ENCODE assay signal across 8 cellular contexts in genomic region chr2:200811336-200812121, GRCh38. TPM values are rescaled to one million over a fixed set of nuclear protein-coding genes. Genes with fewer than 3 reads are reported as not detected.
A peak's percentile ranks its signal among the peaks of the same experiment; 100 is the strongest.
DNase-seq lines count a peak whose midpoint lies in the region; ATAC-seq and TF ChIP-seq lines count a peak whose summit lies in the region.

BZW1 (plus strand) TSS chr2:200811910; CDS start chr2:200813218, 1,308 bp downstream.

- peak within 1 kb of the TSS; percentile 93 for H3K27ac ChIP-seq in PC-9
- peak within 1 kb of the TSS; percentile 98 for H3K27ac ChIP-seq in mucosa of rectum (ENCODE audit: low read depth in 2 of 2, low read length in 2 of 2)

- H3K9ac ChIP-seq in mucosa of rectum (ENCODE audit: low read depth in 1 of 2, low read length in 2 of 2) = peak within 1 kb of the TSS; percentile 93 to 94

- peaks cover 40% of the 10 kb centered on the region for H4K20me1 ChIP-seq in PC-9 (ENCODE audit: insufficient read depth)

- ATAC-seq in GM21619 (IDR thresholded peaks at IDR 0.05; ENCODE audit: unreplicated experiment) = peak; percentile 73

- POLR2A ChIA-PET in PC-9 (lab: Charles Lee; ENCODE audit: unreplicated experiment) = interaction anchor here (0.6 to 0.8 kb wide), 3 partner anchors 60 to 615 kb away, joined by 3 to 12 read pairs (median 4); no protein-coding TSS in a partner anchor

- H3K27me3 ChIP-seq in PC-9 (ENCODE audit: insufficient read depth, low read depth) (no peaks in the 10 kb centered on the region), mucosa of rectum (ENCODE audit: control insufficient read depth in 2 of 2, insufficient read depth in 2 of 2, low read length in 2 of 2) (no peaks in the 10 kb centered on the region)

- H3K4me1 ChIP-seq in PC-9 (replicated peaks; ENCODE audit: insufficient read depth) (peaks cover 42% of the 10 kb centered on the region), mucosa of rectum (ENCODE audit: control insufficient read depth in 2 of 2, insufficient read depth in 2 of 2, low read length in 2 of 2) (peaks cover 19 to 21% of the 10 kb centered on the region in 2 donors)

- intact Hi-C loops in PC-9 (cut with micrococcal nuclease; ENCODE audit: unreplicated experiment) = loop anchor here (1.0 to 5.0 kb wide), 7 partner anchors 24 to 234 kb away; partner anchors contain the start of gene CLK1

- H3K9me2 ChIP-seq in PC-9 (ENCODE audit: insufficient read depth) = no peaks in the 10 kb centered on the region

- CTCF ChIA-PET in PC-9 (lab: Charles Lee) = no interaction called here

- H3K79me2 ChIP-seq in PC-9 (ENCODE audit: low read depth) = peaks cover 52% of the 10 kb centered on the region

- no TSS peak for BruUV-seq in PC-9 (replicated peaks; lab: Mats Ljungman, UMichigan)

- peaks cover 39% of the 10 kb centered on the region for H3K36me3 ChIP-seq in PC-9 (ENCODE audit: low read depth)
- peaks cover 26 to 27% of the 10 kb centered on the region in 2 donors for H3K36me3 ChIP-seq in mucosa of rectum (ENCODE audit: control insufficient read depth in 2 of 2, insufficient read depth in 2 of 2, low read length in 2 of 2)

- peak within 1 kb of the TSS; percentile 90 for H3K4me2 ChIP-seq in PC-9

- H3K9me3 ChIP-seq in PC-9 (ENCODE audit: insufficient read depth, low read depth) = no peaks in the 10 kb centered on the region
- no peaks in the 10 kb centered on the region for H3K9me3 ChIP-seq in mucosa of rectum (ENCODE audit: control insufficient read depth in 2 of 2, low read length in 2 of 2)

- peak; percentile 71 for DNase-seq in DMS153 (lab: John Stamatoyannopoulos, UW)
- DNase-seq in Jurkat, Clone E6-1 (ENCODE audit: low read depth, low spot score) = peak; percentile 95
- peak; percentile 85 to 94 for DNase-seq in PC-9
- peak; percentile 95 for DNase-seq in activated T-cell treated with anti-CD3 and anti-CD28 coated beads, Interleukin-2, amount 50 U/mL, for 1 hour
- DNase-seq in epithelial cell of proximal tubule (ENCODE audit: low read depth) = peak; percentile 74
- peak; percentile 97 for DNase-seq in stimulated activated CD8-positive, alpha-beta memory T cell treated with anti-CD3 and anti-CD28 coated beads, Interleukin-4, amount 100 ng/mL, for 48 hours

- TF ChIP-seq CTCF in PC-9 (conservative IDR thresholded peaks at IDR 0.05) (no peak), epithelial cell of proximal tubule (conservative IDR thresholded peaks at IDR 0.05; ENCODE audit: low read depth, low read length) (no peak)

- H3K4me3 ChIP-seq in Jurkat, Clone E6-1 (ENCODE audit: low read length) = peak within 1 kb of the TSS; percentile 94
- peak within 1 kb of the TSS; percentile 100 for H3K4me3 ChIP-seq in PC-9
- peak within 1 kb of the TSS; percentile 73 for H3K4me3 ChIP-seq in epithelial cell of proximal tubule (ENCODE audit: low read depth, low read length)
- peak within 1 kb of the TSS; percentile 80 to 82 for H3K4me3 ChIP-seq in mucosa of rectum (ENCODE audit: low read length in 2 of 2)

- peak within 1 kb of the TSS; percentile 62 for H2AFZ ChIP-seq in PC-9

- H3F3A ChIP-seq in PC-9 (ENCODE audit: insufficient read depth, low read depth) = peaks cover 41% of the 10 kb centered on the region

RNA-seq across cellular contexts. Expression of gene BZW1, which starts in this region (rescaled TPM):
- polyA plus RNA-seq in Jurkat, Clone E6-1 (2012; ENCODE audit: insufficient read depth, insufficient read length) = 370 TPM
- total RNA-seq in PC-9 (2021) = 274 and 300 TPM in 2 replicates
- 594 and 699 TPM in 2 replicates for total RNA-seq in epithelial cell of proximal tubule

Comparison
In these comparisons a context has a peak if more than half of its experiments do, and no peak if none do; other contexts are left out.
1. Peak in every context shown above with its lines: DNase-seq, ATAC-seq, H3K4me3 ChIP-seq and H3K27ac ChIP-seq.